ENCODE assay signal across 21 cellular contexts in genomic region chr4:88975925-88976511, GRCh38.
DNase-seq lines count a peak whose midpoint lies in the region; ATAC-seq and TF ChIP-seq lines count a peak whose summit lies in the region.
"Had no signal": no experiment of that assay in that cellular context is flagged by ENCODE, and none has a peak within 500 bp of the region (broad histone marks: within the 10 kb centered on the region; RNA-seq: fewer than 3 reads in every experiment).

No MANE protein-coding gene starts in this region.

- no peaks in the 10 kb centered on the region for H3K27me3 ChIP-seq in aorta (ENCODE audit: control insufficient read depth in 1 of 2, insufficient read depth in 2 of 2, low read length in 1 of 2)

- 75 to 92% methylated on average over 5 of the region's 5 CpGs for WGBS in aorta, 2 donors

- ATAC-seq in aorta (ENCODE audit: low FRiP score) (peak; percentile 41), GM19328 (IDR thresholded peaks at IDR 0.05; ENCODE audit: unreplicated experiment) (no peak), GM19463 (IDR thresholded peaks at IDR 0.05; ENCODE audit: unreplicated experiment) (no peak)
- ATAC-seq: GM12878, GM23338, Panc1, Right ventricle myocardium inferior had no signal

- TF ChIP-seq CTCF in cardiac fibroblast (IDR thresholded peaks at IDR 0.05; ENCODE audit: low read depth, low read length) = no peak

- H3K4me3 ChIP-seq in cardiac fibroblast (replicated peaks in 1 of 2; ENCODE audit: low read depth in 2 of 2, low read length in 2 of 2) = no peak overlapping the region
- H3K4me3 ChIP-seq in aorta (ENCODE audit: low read length in 2 of 2) = no peak overlapping the region
- H3K4me3 ChIP-seq: GM12878, GM23338, SK-N-MC had no signal

- H3K27ac ChIP-seq in aorta (ENCODE audit: low read depth in 1 of 2, low read length in 2 of 2) = no peak overlapping the region
- H3K27ac ChIP-seq: HL-60, SK-N-MC had no signal

- peak; percentile 20 for DNase-seq in HT-29 (ENCODE audit: low spot score)
- DNase-seq in cardiac fibroblast (ENCODE audit: low read depth in 2 of 2) = peak; percentile 19 to 25
- DNase-seq in left kidney (ENCODE audit: low read depth, low spot score) = peak; percentile 60
- DNase-seq in aorta = no peak
- no peak for DNase-seq in activated CD4-positive, alpha-beta T cell treated with anti-CD3 and anti-CD28 coated beads, Interleukin-2, amount 50 U/mL, for 4 hours
- no peak for DNase-seq in activated CD4-positive, CD25-positive, alpha-beta regulatory T cell treated with anti-CD3 and anti-CD28 coated beads, Interleukin-2, amount 50 U/mL, for 72 hours
- DNase-seq: C1 segment of cervical spinal cord, DMS153, KG1, NCI-H1092 treated with DMSO at 0.1 percent for 48 hours, NCI-H1694 treated with DMSO at 0.1 percent for 48 hours, NCI-H345, NCI-H748 treated with DMSO at 0.1 percent for 48 hours had no signal

- H3K4me1 ChIP-seq in aorta (ENCODE audit: control insufficient read depth in 1 of 2, insufficient read depth in 2 of 2, low read length in 2 of 2) = no peaks in the 10 kb centered on the region

- intact Hi-C loops in aorta (cut with DNase I) = no loop called here

- no peaks in the 10 kb centered on the region for H3K36me3 ChIP-seq in aorta (ENCODE audit: control insufficient read depth in 1 of 2, insufficient read depth in 2 of 2, low read length in 1 of 2)

- H3K9me3 ChIP-seq in aorta (ENCODE audit: control insufficient read depth, low read length) = no peaks in the 10 kb centered on the region

Comparison
In these comparisons a context has a peak if more than half of its experiments do, and no peak if none do; other contexts are left out.
1. DNase-seq: peak in HT-29 (single experiment), cardiac fibroblast (2 of 2) and left kidney (single experiment); none in aorta (0 of 2), activated CD4-positive, alpha-beta T cell treated with anti-CD3 and anti-CD28 coated beads, Interleukin-2, amount 50 U/mL, for 4 hours (0 of 2) and activated CD4-positive, CD25-positive, alpha-beta regulatory T cell treated with anti-CD3 and anti-CD28 coated beads, Interleukin-2, amount 50 U/mL, for 72 hours (single experiment).